Comparison of ENCODE assay signal across 16 cellular contexts in genomic region chr1:41674501-41674900, GRCh38.
A peak's percentile ranks its signal among the peaks of the same experiment; 100 is the strongest.
DNase-seq lines count a peak whose midpoint lies in the region; ATAC-seq and TF ChIP-seq lines count a peak whose summit lies in the region.
"Had no signal": no experiment of that assay in that cellular context is flagged by ENCODE, and none has a peak within 500 bp of the region (broad histone marks: within the 10 kb centered on the region; RNA-seq: fewer than 3 reads in every experiment).

No MANE protein-coding gene starts in this region.

- H2AK5ac ChIP-seq in IMR-90 (ENCODE audit: low read depth, low read length), result peak overlapping the region; percentile 51; the same call in 1 of the 2 replicates

- no peak overlapping the region; the same call in 1 of the 2 replicates for H3K18ac ChIP-seq in IMR-90 (ENCODE audit: low read depth, low read length)

- H3K27me3 ChIP-seq in IMR-90 (ENCODE audit: control insufficient read depth, insufficient read depth, low read length), result no peaks in the 10 kb centered on the region
- H3K27me3 ChIP-seq in suprapubic skin, result no peaks in the 10 kb centered on the region

- ATAC-seq in activated CD8-positive, alpha-beta memory T cell treated with anti-CD3 and anti-CD28 coated beads, Interleukin-2, amount 10 ng/mL, durations not matched to agents 7 days and 5 days, result no peak
- ATAC-seq in IMR-90 (ENCODE audit: low read depth) (no peak), HG02588 (IDR thresholded peaks at IDR 0.05; ENCODE audit: unreplicated experiment) (no peak)
- no peak for ATAC-seq in natural killer cell treated with Interleukin-12 subunit alpha and Interleukin-12 subunit beta and Interleukin-15 and Interleukin-18, amount 100 ng/mL, for 72 hours
- ATAC-seq: left ventricle myocardium superior had no signal

- H3K27ac ChIP-seq in IMR-90 (ENCODE audit: insufficient read depth, low read length) (no peak overlapping the region), suprapubic skin (no peak overlapping the region)
- H3K27ac ChIP-seq: PC-9 had no signal

- H3K36me3 Mint-ChIP-seq in activated CD8-positive, alpha-beta memory T cell treated with anti-CD3 and anti-CD28 coated beads, Interleukin-2, amount 10 ng/mL, durations not matched to agents 7 days and 5 days, result no peaks in the 10 kb centered on the region
- peaks cover 5% of the 10 kb centered on the region for H3K36me3 Mint-ChIP-seq in activated CD4-positive, alpha-beta memory T cell treated with anti-CD3 and anti-CD28 coated beads, Interleukin-2, amount 10 ng/mL, durations not matched to agents 7 days and 5 days (ENCODE audit: low read depth)
- H3K36me3 Mint-ChIP-seq in natural killer cell treated with Interleukin-12 subunit alpha and Interleukin-12 subunit beta and Interleukin-15 and Interleukin-18, amount 100 ng/mL, for 72 hours, result no peaks in the 10 kb centered on the region

- DNase-seq in activated CD8-positive, alpha-beta memory T cell treated with anti-CD3 and anti-CD28 coated beads, Interleukin-2, amount 10 ng/mL, durations not matched to agents 7 days and 5 days, result no peak
- no peak for DNase-seq in activated CD8-positive, alpha-beta memory T cell treated with anti-CD3 and anti-CD28 coated beads, Interleukin-2, amount 50 U/mL, for 48 hours
- DNase-seq in IMR-90, result no peak
- no peak for DNase-seq in activated CD4-positive, alpha-beta memory T cell treated with anti-CD3 and anti-CD28 coated beads, Interleukin-2, amount 10 ng/mL, durations not matched to agents 7 days and 5 days
- DNase-seq in natural killer cell treated with Interleukin-12 subunit alpha and Interleukin-12 subunit beta and Interleukin-15 and Interleukin-18, amount 100 ng/mL, for 72 hours (ENCODE audit: low spot score), result no peak
- no peak for DNase-seq in suprapubic skin (ENCODE audit: low spot score in 2 of 2)
- no peak for DNase-seq in effector CD8-positive, alpha-beta T cell (lab: John Stamatoyannopoulos, UW)
- DNase-seq: anterior cingulate cortex, DMS79, foreskin melanocyte, left ventricle myocardium superior, NCI-H1105 treated with DMSO at 0.1 percent for 48 hours, NCI-H446, PC-9 had no signal

- TF ChIP-seq EP300 in suprapubic skin (IDR thresholded peaks at IDR 0.05), result no peak

- no peak overlapping the region for H3K4me3 ChIP-seq in IMR-90 (ENCODE audit: insufficient read depth, low read depth, low read length)
- no peak overlapping the region for H3K4me3 ChIP-seq in suprapubic skin
- H3K4me3 ChIP-seq: PC-9 had no signal

- in situ Hi-C loops in IMR-90 (cut with MboI; ENCODE audit: low sequenced_read_pairs), result no loop called here

- no peak overlapping the region for H2AK9ac ChIP-seq in IMR-90 (replicated peaks; ENCODE audit: low read depth, low read length, poor library complexity)

- peak overlapping the region; percentile 87 for H4K91ac ChIP-seq in IMR-90 (ENCODE audit: insufficient read depth, low read depth, low read length)

- H3K23ac ChIP-seq in IMR-90 (ENCODE audit: low read depth, low read length), result no peak overlapping the region

- TF ChIP-seq CTCF in IMR-90 (conservative IDR thresholded peaks at IDR 0.05; ENCODE audit: low read depth, low read length), result no peak
- TF ChIP-seq CTCF in suprapubic skin (IDR thresholded peaks at IDR 0.05), result no peak

- no TSS peak for BruUV-seq in IMR-90 (replicated peaks; lab: Mats Ljungman, UMichigan)

- TF ChIP-seq POLR2A in IMR-90 (IDR thresholded peaks at IDR 0.05; ENCODE audit: low read depth, low read length), result no peak
- no peak for TF ChIP-seq POLR2A in suprapubic skin (IDR thresholded peaks at IDR 0.05)

- no peak overlapping the region for H2AFZ ChIP-seq in IMR-90 (replicated peaks; ENCODE audit: low read length, poor library complexity)
- H2AFZ ChIP-seq: PC-9 had no signal

- no peak overlapping the region for H3K4me2 ChIP-seq in IMR-90 (ENCODE audit: low read depth, low read length)
- H3K4me2 ChIP-seq: PC-9 had no signal

- intact Hi-C loops in IMR-90 (cut with micrococcal nuclease), result loop anchor here (5.0 kb wide), 1 partner anchor 97 kb away; no protein-coding TSS in a partner anchor

- H3K36me3 ChIP-seq in IMR-90 (ENCODE audit: control insufficient read depth, insufficient read depth, low read length) (no peaks in the 10 kb centered on the region), suprapubic skin (no peaks in the 10 kb centered on the region)

- no peaks in the 10 kb centered on the region for H3K9me3 ChIP-seq in IMR-90 (ENCODE audit: control insufficient read depth, insufficient read depth, low read length)
- H3K9me3 ChIP-seq in suprapubic skin, result no peaks in the 10 kb centered on the region

- H3K27me3 Mint-ChIP-seq in activated CD8-positive, alpha-beta memory T cell treated with anti-CD3 and anti-CD28 coated beads, Interleukin-2, amount 10 ng/mL, durations not matched to agents 7 days and 5 days, result no peaks in the 10 kb centered on the region
- no peaks in the 10 kb centered on the region for H3K27me3 Mint-ChIP-seq in activated CD4-positive, alpha-beta memory T cell treated with anti-CD3 and anti-CD28 coated beads, Interleukin-2, amount 10 ng/mL, durations not matched to agents 7 days and 5 days
- no peaks in the 10 kb centered on the region for H3K27me3 Mint-ChIP-seq in natural killer cell treated with Interleukin-12 subunit alpha and Interleukin-12 subunit beta and Interleukin-15 and Interleukin-18, amount 100 ng/mL, for 72 hours

- H3K56ac ChIP-seq in IMR-90 (ENCODE audit: extremely low read depth, insufficient read depth, low read length), result no peak overlapping the region

- H2BK20ac ChIP-seq in IMR-90 (ENCODE audit: low read depth, low read length), result peak overlapping the region; percentile 84; the same call in 1 of the 2 replicates

- CTCF ChIA-PET in activated CD8-positive, alpha-beta memory T cell treated with anti-CD3 and anti-CD28 coated beads, Interleukin-2, amount 10 ng/mL, durations not matched to agents 7 days and 5 days (lab: Charles Lee), result interaction anchor here (1.4 to 3.6 kb wide), 2 partner anchors 11 to 50 kb away, joined by 3 to 27 read pairs; no protein-coding TSS in a partner anchor
- CTCF ChIA-PET in IMR-90 (lab: Yijun Ruan, JAX), result no interaction called here
- CTCF ChIA-PET in activated CD4-positive, alpha-beta memory T cell treated with anti-CD3 and anti-CD28 coated beads, Interleukin-2, amount 10 ng/mL, durations not matched to agents 7 days and 5 days (lab: Charles Lee), result interaction anchor here (0.9 to 4.1 kb wide), 6 partner anchors 9 to 245 kb away, joined by 3 to 41 read pairs (median 4); no protein-coding TSS in a partner anchor

- no peaks in the 10 kb centered on the region for H4K20me1 ChIP-seq in IMR-90 (ENCODE audit: insufficient read depth, low read length)

- peak overlapping the region; percentile 87; the same call in 1 of the 2 replicates for H3K4ac ChIP-seq in IMR-90 (ENCODE audit: low read depth, low read length)

- H3K9ac ChIP-seq in IMR-90 (ENCODE audit: low read depth, low read length), result no peak overlapping the region

- H3K4me1 ChIP-seq in IMR-90 (ENCODE audit: control insufficient read depth, insufficient read depth, low read length) (peaks cover 50% of the 10 kb centered on the region), suprapubic skin (peaks cover 46% of the 10 kb centered on the region)

- POLR2A ChIA-PET in IMR-90 (lab: Charles Lee; ENCODE audit: unreplicated experiment), result no interaction called here
- POLR2A ChIA-PET in activated CD4-positive, alpha-beta memory T cell treated with anti-CD3 and anti-CD28 coated beads, Interleukin-2, amount 10 ng/mL, durations not matched to agents 7 days and 5 days (lab: Charles Lee), result interaction anchor here (1.0 to 4.9 kb wide), 14 partner anchors 9 to 246 kb away, joined by 3 to 88 read pairs (median 12); no protein-coding TSS in a partner anchor

- H2BK15ac ChIP-seq in IMR-90 (ENCODE audit: low read depth, low read length), result peak overlapping the region; percentile 37; the same call in 1 of the 3 replicates

- peak overlapping the region; percentile 81 for H2BK120ac ChIP-seq in IMR-90 (ENCODE audit: low read depth, low read length)

- H3K4me1 Mint-ChIP-seq in activated CD8-positive, alpha-beta memory T cell treated with anti-CD3 and anti-CD28 coated beads, Interleukin-2, amount 10 ng/mL, durations not matched to agents 7 days and 5 days, result peaks cover 88% of the 10 kb centered on the region
- peaks cover 98% of the 10 kb centered on the region for H3K4me1 Mint-ChIP-seq in activated CD4-positive, alpha-beta memory T cell treated with anti-CD3 and anti-CD28 coated beads, Interleukin-2, amount 10 ng/mL, durations not matched to agents 7 days and 5 days
- H3K4me1 Mint-ChIP-seq in natural killer cell treated with Interleukin-12 subunit alpha and Interleukin-12 subunit beta and Interleukin-15 and Interleukin-18, amount 100 ng/mL, for 72 hours (ENCODE audit: low read depth in 2 of 2), result peaks cover 61 to 70% of the 10 kb centered on the region in 2 donors

- H4K8ac ChIP-seq in IMR-90 (ENCODE audit: low read depth in 2 of 2, low read length in 2 of 2), result peak overlapping the region; percentile 77 to 80; a peak in 3 of 4 replicates

- no peak overlapping the region for H2BK5ac ChIP-seq in IMR-90 (ENCODE audit: low read depth, low read length, poor library complexity, severe bottlenecking)

- no peak for TF ChIP-seq RAD21 in IMR-90 (IDR thresholded peaks at IDR 0.05; ENCODE audit: low read length)

- H3K79me1 ChIP-seq in IMR-90 (ENCODE audit: low read depth in 1 of 2, low read length in 2 of 2), result peaks cover 0 to 12% of the 10 kb centered on the region in 2 experiments; a peak in 2 of 4 replicates

- no peak overlapping the region for H3K14ac ChIP-seq in IMR-90 (replicated peaks; ENCODE audit: low read depth, low read length)

- no peak overlapping the region for H4K5ac ChIP-seq in IMR-90 (ENCODE audit: low read depth, low read length)

- no peak overlapping the region for H3K4me3 Mint-ChIP-seq in activated CD8-positive, alpha-beta memory T cell treated with anti-CD3 and anti-CD28 coated beads, Interleukin-2, amount 10 ng/mL, durations not matched to agents 7 days and 5 days
- no peak overlapping the region for H3K4me3 Mint-ChIP-seq in activated CD4-positive, alpha-beta memory T cell treated with anti-CD3 and anti-CD28 coated beads, Interleukin-2, amount 10 ng/mL, durations not matched to agents 7 days and 5 days
- H3K4me3 Mint-ChIP-seq in natural killer cell treated with Interleukin-12 subunit alpha and Interleukin-12 subunit beta and Interleukin-15 and Interleukin-18, amount 100 ng/mL, for 72 hours, result no peak overlapping the region
- H3K4me3 Mint-ChIP-seq: nephron had no signal

- H3K9me1 ChIP-seq in IMR-90 (ENCODE audit: insufficient read depth, low read length), result peaks cover 42% of the 10 kb centered on the region

- dilution Hi-C loops in IMR-90 (cut with HindIII; ENCODE audit: low sequenced_read_pairs, unreplicated experiment), result no loop called here

- H3K27ac Mint-ChIP-seq in activated CD8-positive, alpha-beta memory T cell treated with anti-CD3 and anti-CD28 coated beads, Interleukin-2, amount 10 ng/mL, durations not matched to agents 7 days and 5 days, result peak overlapping the region; percentile 93
- H3K27ac Mint-ChIP-seq in activated CD4-positive, alpha-beta memory T cell treated with anti-CD3 and anti-CD28 coated beads, Interleukin-2, amount 10 ng/mL, durations not matched to agents 7 days and 5 days, result peak overlapping the region; percentile 98
- peak overlapping the region; percentile 55 to 86 for H3K27ac Mint-ChIP-seq in natural killer cell treated with Interleukin-12 subunit alpha and Interleukin-12 subunit beta and Interleukin-15 and Interleukin-18, amount 100 ng/mL, for 72 hours

- WGBS in IMR-90 (ENCODE audit: extremely low coverage in 2 of 2, insufficient read length in 1 of 2), 2 experiments, result 86% methylated on average over 7 of the region's 10 CpGs; no CpG with 5 or more reads in 1 of the 2 experiments
- 92% methylated on average over 10 of the region's 10 CpGs for WGBS in suprapubic skin

- no peaks in the 10 kb centered on the region for H3K9me3 Mint-ChIP-seq in activated CD8-positive, alpha-beta memory T cell treated with anti-CD3 and anti-CD28 coated beads, Interleukin-2, amount 10 ng/mL, durations not matched to agents 7 days and 5 days (ENCODE audit: low read depth)
- H3K9me3 Mint-ChIP-seq in activated CD4-positive, alpha-beta memory T cell treated with anti-CD3 and anti-CD28 coated beads, Interleukin-2, amount 10 ng/mL, durations not matched to agents 7 days and 5 days, result no peaks in the 10 kb centered on the region
- no peaks in the 10 kb centered on the region for H3K9me3 Mint-ChIP-seq in natural killer cell treated with Interleukin-12 subunit alpha and Interleukin-12 subunit beta and Interleukin-15 and Interleukin-18, amount 100 ng/mL, for 72 hours
- H3K9me3 Mint-ChIP-seq: nephron had no signal
